ENCODE assay signal across 10 cellular contexts in the genomic region with DNA sequence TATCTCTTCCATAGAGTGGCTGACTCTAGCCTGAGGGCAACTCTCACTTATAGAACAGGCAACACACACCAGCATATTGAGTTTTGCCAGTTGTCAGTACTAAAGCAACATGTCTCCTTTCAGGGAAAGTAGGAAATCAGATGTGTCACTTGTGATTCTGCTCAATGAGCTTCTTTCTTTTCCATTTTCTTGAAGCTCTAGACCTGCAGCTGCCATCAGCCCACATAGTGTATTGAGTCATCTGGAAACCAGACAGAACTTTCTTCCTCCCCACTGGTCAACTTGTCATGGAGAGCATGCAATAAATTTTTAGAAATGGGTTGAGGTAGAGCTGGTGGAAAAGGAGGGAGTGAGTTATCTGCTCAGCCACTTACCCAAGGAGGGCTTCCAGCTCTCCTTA.
A peak's percentile ranks its signal among the peaks of the same experiment; 100 is the strongest.
DNase-seq lines count a peak whose midpoint lies in the region; ATAC-seq and TF ChIP-seq lines count a peak whose summit lies in the region.
"Had no signal": no experiment of that assay in that cellular context is flagged by ENCODE, and none has a peak within 500 bp of the region (broad histone marks: within the 10 kb centered on the region; RNA-seq: fewer than 3 reads in every experiment).

No MANE protein-coding gene starts in this region.

- H3K4me3 ChIP-seq in fibroblast of mammary gland (ENCODE audit: control insufficient read depth, low read depth, low read length), result no peak overlapping the region

- DNase-seq in fibroblast of mammary gland (ENCODE audit: low read depth) (peak; percentile 38), cerebellar nuclear complex (lab: John Stamatoyannopoulos, UW) (no peak), NCI-H446 treated with DMSO at 0.1 percent for 48 hours (lab: John Stamatoyannopoulos, UW) (no peak), NCI-H1105 treated with DMSO at 0.1 percent for 48 hours (lab: John Stamatoyannopoulos, UW) (no peak), iPS-NIHi7 (ENCODE audit: extremely low spot score) (no peak)
- DNase-seq: activated naive CD4-positive, alpha-beta T cell treated with anti-CD3 and anti-CD28 coated beads for 36 hours had no signal

- TF ChIP-seq CTCF in fibroblast of mammary gland (conservative IDR thresholded peaks at IDR 0.05; ENCODE audit: control insufficient read depth, insufficient read depth, low read depth, low read length), result no peak

- ATAC-seq in GM18867 (IDR thresholded peaks at IDR 0.05; ENCODE audit: unreplicated experiment) (peak; percentile 67), GM21529 (IDR thresholded peaks at IDR 0.05; ENCODE audit: unreplicated experiment) (peak; percentile 62), HG03354 (IDR thresholded peaks at IDR 0.05; ENCODE audit: poor library complexity, severe bottlenecking, unreplicated experiment) (peak; percentile 63)
- ATAC-seq: left lobe of liver had no signal
